Comparison of ENCODE assay signal across 14 cellular contexts in the genomic region with DNA sequence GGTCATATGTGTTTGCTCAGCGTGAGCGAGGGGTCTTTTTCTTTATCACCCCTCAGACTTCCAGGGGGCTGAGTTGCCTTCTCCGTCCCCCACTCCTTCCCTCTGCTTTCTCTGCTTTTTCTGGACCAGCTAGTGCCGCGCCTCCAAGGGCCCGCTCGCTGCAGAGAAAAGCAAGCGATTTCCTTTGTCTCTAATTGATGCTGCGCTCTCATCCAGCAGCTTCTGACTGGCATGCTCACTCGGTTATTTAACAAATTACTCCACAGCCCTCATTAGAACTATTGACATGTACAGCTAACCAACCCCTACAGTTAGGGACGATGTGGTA.
DNase-seq lines count a peak whose midpoint lies in the region; ATAC-seq and TF ChIP-seq lines count a peak whose summit lies in the region.
"Had no signal": no experiment of that assay in that cellular context is flagged by ENCODE, and none has a peak within 500 bp of the region (broad histone marks: within the 10 kb centered on the region; RNA-seq: fewer than 3 reads in every experiment).

No MANE protein-coding gene starts in this region.

- no peak overlapping the region for H3K27ac ChIP-seq in subcutaneous abdominal adipose tissue (ENCODE audit: low read depth, low read length)

- no peaks in the 10 kb centered on the region for H3K9me3 Mint-ChIP-seq in Caco-2 (ENCODE audit: unreplicated experiment)
- H3K9me3 Mint-ChIP-seq: activated T-helper 1 cell treated with anti-CD3 and anti-CD28 coated beads, Interleukin-12 subunit alpha, Interleukin-12 subunit beta, Interleukin-2, Interleukin-4 antibody, amounts not matched to agents 30 ng/mL and 10 ng/mL and 1 ng/mL, durations not matched to agents 14 hours and 24 hours and 36 hours had no signal

- H3K4me3 ChIP-seq in subcutaneous abdominal adipose tissue (ENCODE audit: low read depth in 1 of 5, low read length in 5 of 5) (peak overlapping the region; percentile 53 to 65 (median 60)), Caco-2 (ENCODE audit: low read depth, low read length) (no peak overlapping the region)

- ATAC-seq in GM21360 (IDR thresholded peaks at IDR 0.05; ENCODE audit: unreplicated experiment), result no peak

- H3K4me1 Mint-ChIP-seq in Caco-2 (ENCODE audit: low read depth, unreplicated experiment), result no peaks in the 10 kb centered on the region
- H3K4me1 Mint-ChIP-seq: CD14-positive monocyte had no signal

- BruUV-seq in Caco-2 (replicated peaks; lab: Mats Ljungman, UMichigan), result no TSS peak

- no peaks in the 10 kb centered on the region for H3K9me3 ChIP-seq in subcutaneous abdominal adipose tissue (ENCODE audit: control insufficient read depth in 5 of 5, low read length in 5 of 5)
- no peaks in the 10 kb centered on the region for H3K9me3 ChIP-seq in Caco-2

- no peak overlapping the region for H3K27ac Mint-ChIP-seq in Caco-2 (ENCODE audit: unreplicated experiment)
- H3K27ac Mint-ChIP-seq: activated T-helper 1 cell treated with anti-CD3 and anti-CD28 coated beads, Interleukin-12 subunit alpha, Interleukin-12 subunit beta, Interleukin-2, Interleukin-4 antibody, amounts not matched to agents 30 ng/mL and 10 ng/mL and 1 ng/mL, durations not matched to agents 14 hours and 24 hours and 36 hours; CD14-positive monocyte; stimulated activated naive CD8-positive, alpha-beta T cell treated with anti-CD3 and anti-CD28 coated beads, Interleukin-15, Interleukin-2, amounts not matched to agents 100 ng/mL and 50 ng/mL, for 24 hours had no signal

- intact Hi-C loops in Caco-2 (cut with micrococcal nuclease; ENCODE audit: unreplicated experiment), result no loop called here

- H3K36me3 Mint-ChIP-seq in Caco-2 (ENCODE audit: insufficient read depth, unreplicated experiment), result no peaks in the 10 kb centered on the region
- H3K36me3 Mint-ChIP-seq: CD14-positive monocyte had no signal

- no peaks in the 10 kb centered on the region for H3K27me3 ChIP-seq in subcutaneous abdominal adipose tissue (ENCODE audit: control insufficient read depth in 5 of 5, insufficient read depth in 4 of 5, low read length in 5 of 5)
- no peaks in the 10 kb centered on the region for H3K27me3 ChIP-seq in Caco-2 (replicated peaks; ENCODE audit: control insufficient read depth, insufficient read depth, low read length)

- H3K9ac ChIP-seq in subcutaneous abdominal adipose tissue (ENCODE audit: low read length in 5 of 5), result no peak overlapping the region

- no peak for TF ChIP-seq CTCF in Caco-2 (IDR thresholded peaks at IDR 0.05; ENCODE audit: insufficient read depth in 1 of 2, low read depth in 1 of 2, low read length in 1 of 2, severe bottlenecking in 1 of 2, unreplicated experiment in 1 of 2)

- CTCF ChIA-PET in Caco-2 (lab: Charles Lee), result no interaction called here

- H3K27me3 Mint-ChIP-seq in Caco-2 (ENCODE audit: insufficient read depth, unreplicated experiment), result no peaks in the 10 kb centered on the region

- POLR2A ChIA-PET in Caco-2 (lab: Charles Lee), result no interaction called here

- H3K4me1 ChIP-seq in subcutaneous abdominal adipose tissue (ENCODE audit: control insufficient read depth in 5 of 5, insufficient read depth in 5 of 5, low read length in 5 of 5), result peaks cover 0 to 18% (median 15%) of the 10 kb centered on the region in 5 donors
- no peaks in the 10 kb centered on the region for H3K4me1 ChIP-seq in Caco-2

- H3K36me3 ChIP-seq in subcutaneous abdominal adipose tissue (ENCODE audit: control insufficient read depth in 5 of 5, insufficient read depth in 5 of 5, low read length in 5 of 5) (no peaks in the 10 kb centered on the region), Caco-2 (ENCODE audit: control insufficient read depth, insufficient read depth, low read length) (no peaks in the 10 kb centered on the region)

- DNase-seq in NCI-H82 (lab: John Stamatoyannopoulos, UW) (peak; percentile 47), NCI-H82 treated with DMSO at 0.1 percent for 48 hours (lab: John Stamatoyannopoulos, UW; ENCODE audit: unreplicated experiment) (no peak), astrocyte of the hippocampus (ENCODE audit: low read depth, low spot score) (peak; percentile 13), medulla oblongata (ENCODE audit: extremely low spot score) (peak; percentile 16), Caco-2 (no peak)
- DNase-seq in effector CD8-positive, alpha-beta T cell (lab: John Stamatoyannopoulos, UW), result no peak
- DNase-seq: 8988T; activated CD4-positive, alpha-beta T cell treated with anti-CD3 and anti-CD28 coated beads, Interleukin-2, amount 50 U/mL, for 4 hours; T-helper 9 cell had no signal

- H3K4me3 Mint-ChIP-seq in Caco-2 (ENCODE audit: unreplicated experiment), result no peak overlapping the region
- H3K4me3 Mint-ChIP-seq: activated T-helper 1 cell treated with anti-CD3 and anti-CD28 coated beads, Interleukin-12 subunit alpha, Interleukin-12 subunit beta, Interleukin-2, Interleukin-4 antibody, amounts not matched to agents 30 ng/mL and 10 ng/mL and 1 ng/mL, durations not matched to agents 14 hours and 24 hours and 36 hours; CD14-positive monocyte; stimulated activated naive CD8-positive, alpha-beta T cell treated with anti-CD3 and anti-CD28 coated beads, Interleukin-15, Interleukin-2, amounts not matched to agents 100 ng/mL and 50 ng/mL, for 24 hours had no signal

Comparison
In these comparisons a context has a peak if more than half of its experiments do, and no peak if none do; other contexts are left out.
1. DNase-seq: peak in NCI-H82 (single experiment), astrocyte of the hippocampus (single experiment) and medulla oblongata (single experiment); none in NCI-H82 treated with DMSO at 0.1 percent for 48 hours (single experiment), effector CD8-positive, alpha-beta T cell (single experiment) and Caco-2 (0 of 2).